ENCODE assay signal across 1 cellular context in the genomic region with DNA sequence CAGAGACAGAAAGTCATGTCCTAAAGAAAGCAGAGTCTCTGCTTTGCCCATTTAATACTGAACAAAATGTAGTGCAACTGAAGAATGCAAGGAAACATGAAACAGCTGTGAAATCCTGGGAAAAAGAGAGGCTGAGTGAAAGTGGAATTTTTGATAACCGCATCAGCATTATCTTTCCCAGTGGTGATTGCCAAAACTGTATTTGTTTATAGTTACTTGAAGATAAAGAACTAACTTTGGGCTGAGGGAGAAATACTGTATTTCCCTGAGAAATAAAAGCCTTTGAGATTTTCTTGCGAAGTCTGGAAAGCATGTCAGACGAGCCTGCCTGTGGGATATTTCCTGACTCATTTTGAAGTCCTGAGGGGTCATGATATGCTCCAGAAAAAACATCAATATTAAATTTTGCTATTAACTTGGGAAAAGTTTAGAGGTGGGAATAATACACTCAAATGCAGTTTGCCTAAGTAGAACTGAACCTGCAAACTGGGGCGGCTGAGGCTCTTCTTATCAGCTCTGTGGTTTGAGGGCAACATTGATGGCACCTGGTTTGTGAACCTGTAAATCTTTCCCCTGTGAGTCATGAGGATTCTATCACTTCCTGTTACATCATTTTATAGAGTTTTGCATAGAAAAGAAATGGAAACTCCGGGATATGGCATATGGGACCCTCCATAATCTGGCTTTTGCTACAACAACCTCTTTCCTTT.
TF ChIP-seq lines count a peak whose summit lies in the region.

No MANE protein-coding gene starts in this region.

TF ChIP-seq in IMR-90, 13 proteins besides CTCF, POLR2A, EP300 and RAD21 (continued from another document):
- TF ChIP-seq, protein P1, sequence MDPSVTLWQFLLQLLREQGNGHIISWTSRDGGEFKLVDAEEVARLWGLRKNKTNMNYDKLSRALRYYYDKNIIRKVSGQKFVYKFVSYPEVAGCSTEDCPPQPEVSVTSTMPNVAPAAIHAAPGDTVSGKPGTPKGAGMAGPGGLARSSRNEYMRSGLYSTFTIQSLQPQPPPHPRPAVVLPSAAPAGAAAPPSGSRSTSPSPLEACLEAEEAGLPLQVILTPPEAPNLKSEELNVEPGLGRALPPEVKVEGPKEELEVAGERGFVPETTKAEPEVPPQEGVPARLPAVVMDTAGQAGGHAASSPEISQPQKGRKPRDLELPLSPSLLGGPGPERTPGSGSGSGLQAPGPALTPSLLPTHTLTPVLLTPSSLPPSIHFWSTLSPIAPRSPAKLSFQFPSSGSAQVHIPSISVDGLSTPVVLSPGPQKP (IDR thresholded peaks at IDR 0.05; ENCODE audit: borderline replicate concordance, low read depth, low read length): no peak
- TF ChIP-seq CHD1 (IDR thresholded peaks at IDR 0.05; ENCODE audit: low read depth, low read length): no peak
- TF ChIP-seq RCOR1 (IDR thresholded peaks at IDR 0.05; ENCODE audit: insufficient replicate concordance, low read length): no peak
- TF ChIP-seq RFX5 (IDR thresholded peaks at IDR 0.05; ENCODE audit: low read depth, low read length): no peak
- TF ChIP-seq MAFK (IDR thresholded peaks at IDR 0.05; ENCODE audit: low read depth, low read length): no peak
- no peak for TF ChIP-seq FOS (IDR thresholded peaks at IDR 0.05; ENCODE audit: low read depth, low read length)
- no peak for TF ChIP-seq MAZ (IDR thresholded peaks at IDR 0.05; ENCODE audit: borderline replicate concordance, low read depth, low read length)
- no peak for TF ChIP-seq USF2 (IDR thresholded peaks at IDR 0.05; ENCODE audit: low read depth, low read length)
